In genomic region chr5:160119142-160119904, GRCh38 we compare ENCODE assay signal across 1 cellular context.
TF ChIP-seq lines count a peak whose summit lies in the region.

Gene PWWP2A, minus strand, starts transcription at chr5:160119450. Its CDS starts 62 bp downstream, at chr5:160119388.

TF ChIP-seq in HepG2, 621 proteins besides CTCF, POLR2A, EP300 and RAD21 (continued from another document and continues in another):
- TF ChIP-seq ZXDC (CRISPR knock-in tag; IDR thresholded peaks at IDR 0.05) (0 out of 2 replicates have a peak, but pooled peaks have one; percentile 15), ZNF546 (CRISPR knock-in tag; conservative IDR thresholded peaks at IDR 0.05) (0 out of 2 replicates have a peak, but pooled peaks have one; percentile 12), HNRNPLL (IDR thresholded peaks at IDR 0.05; ENCODE audit: low read depth, low read length, poor library complexity, severe bottlenecking) (peak; percentile 90), ZNF382 (CRISPR knock-in tag; IDR thresholded peaks at IDR 0.05; ENCODE audit: borderline replicate concordance) (no peak), ZSCAN9 (CRISPR knock-in tag; IDR thresholded peaks at IDR 0.05; ENCODE audit: borderline replicate concordance) (0 out of 2 replicates have a peak, but pooled peaks have one; percentile 38), ATF7 (IDR thresholded peaks at IDR 0.05) (no peak), ATF7 (CRISPR knock-in tag; IDR thresholded peaks at IDR 0.05) (0 out of 2 replicates have a peak, but pooled peaks have one; percentile 30), ZNF781 (CRISPR knock-in tag; IDR thresholded peaks at IDR 0.05; ENCODE audit: borderline replicate concordance, not compliant biosample characterization) (peak; percentile 19), ZNF253 (CRISPR knock-in tag; IDR thresholded peaks at IDR 0.05; ENCODE audit: borderline replicate concordance) (no peak), ZNF792 (CRISPR knock-in tag; IDR thresholded peaks at IDR 0.05) (0 out of 2 replicates have a peak, but pooled peaks have one; percentile 26), THAP11 (CRISPR knock-in tag; IDR thresholded peaks at IDR 0.05) (peak; percentile 71; the same call in 1 of the 2 replicates), ZNF225 (CRISPR knock-in tag; IDR thresholded peaks at IDR 0.05) (0 out of 2 replicates have a peak, but pooled peaks have one; percentile 48), NONO (IDR thresholded peaks at IDR 0.05) (no peak), NONO (CRISPR knock-in tag; conservative IDR thresholded peaks at IDR 0.05) (peak; percentile 57; the same call in 1 of the 2 replicates), ZBTB7A (CRISPR knock-in tag; IDR thresholded peaks at IDR 0.05) (0 out of 2 replicates have a peak, but pooled peaks have one; percentile 19), LCORL (IDR thresholded peaks at IDR 0.05) (no peak), LCORL (CRISPR knock-in tag; IDR thresholded peaks at IDR 0.05) (peak; percentile 65; the same call in 1 of the 2 replicates), HMGXB3 (CRISPR knock-in tag; IDR thresholded peaks at IDR 0.05; ENCODE audit: borderline replicate concordance) (peak; percentile 90), SALL2 (CRISPR knock-in tag; IDR thresholded peaks at IDR 0.05) (peak; percentile 39; the same call in 1 of the 2 replicates), ZNF17 (CRISPR knock-in tag; IDR thresholded peaks at IDR 0.05) (no peak), SAP130 (CRISPR knock-in tag; IDR thresholded peaks at IDR 0.05; ENCODE audit: low read depth) (peak; percentile 59), ZMYM4 (CRISPR knock-in tag; IDR thresholded peaks at IDR 0.05) (peak; percentile 71), ZNF12 (CRISPR knock-in tag; IDR thresholded peaks at IDR 0.05) (0 out of 2 replicates have a peak, but pooled peaks have one; percentile 31), ZNF784 (CRISPR knock-in tag; IDR thresholded peaks at IDR 0.05; ENCODE audit: borderline replicate concordance) (no peak), SPEN (CRISPR knock-in tag; IDR thresholded peaks at IDR 0.05; ENCODE audit: low read depth) (peak; percentile 42; the same call in 1 of the 2 replicates), TGIF2 (CRISPR knock-in tag; IDR thresholded peaks at IDR 0.05) (peak; percentile 60; the same call in 1 of the 2 replicates), BCL3 (CRISPR knock-in tag; IDR thresholded peaks at IDR 0.05) (no peak), HES4 (CRISPR knock-in tag; IDR thresholded peaks at IDR 0.05; ENCODE audit: borderline replicate concordance) (peak; percentile 48; the same call in 1 of the 2 replicates), ERF (CRISPR knock-in tag; IDR thresholded peaks at IDR 0.05) (0 out of 2 replicates have a peak, but pooled peaks have one; percentile 9), MAF1 (CRISPR knock-in tag; IDR thresholded peaks at IDR 0.05; ENCODE audit: borderline replicate concordance) (0 out of 2 replicates have a peak, but pooled peaks have one; percentile 77), ZNF788 (CRISPR knock-in tag; IDR thresholded peaks at IDR 0.05; ENCODE audit: borderline replicate concordance) (peak; percentile 33; the same call in 1 of the 2 replicates), DDIT3 (CRISPR knock-in tag; IDR thresholded peaks at IDR 0.05) (no peak), ZNF709 (CRISPR knock-in tag; IDR thresholded peaks at IDR 0.05) (no peak), ZNF720 (CRISPR knock-in tag; IDR thresholded peaks at IDR 0.05) (no peak), CREM (IDR thresholded peaks at IDR 0.05) (peak; percentile 90), CREM (CRISPR knock-in tag; IDR thresholded peaks at IDR 0.05) (no peak), ZNF609 (CRISPR knock-in tag; IDR thresholded peaks at IDR 0.05; ENCODE audit: borderline replicate concordance) (0 out of 2 replicates have a peak, but pooled peaks have one; percentile 39), KDM5B (CRISPR knock-in tag; IDR thresholded peaks at IDR 0.05; ENCODE audit: borderline replicate concordance) (peak; percentile 57), CREB1 (IDR thresholded peaks at IDR 0.05) (peak; percentile 91), CREB1 (CRISPR knock-in tag; IDR thresholded peaks at IDR 0.05) (peak; percentile 97), ZNF232 (CRISPR knock-in tag; IDR thresholded peaks at IDR 0.05; ENCODE audit: borderline replicate concordance) (0 out of 2 replicates have a peak, but pooled peaks have one; percentile 33), ZBTB10 (CRISPR knock-in tag; IDR thresholded peaks at IDR 0.05; ENCODE audit: borderline replicate concordance) (no peak), HOXA5 (CRISPR knock-in tag; IDR thresholded peaks at IDR 0.05) (0 out of 2 replicates have a peak, but pooled peaks have one; percentile 50), MED13 (CRISPR knock-in tag; IDR thresholded peaks at IDR 0.05) (peak; percentile 67; the same call in 1 of the 2 replicates), BHLHE40 (IDR thresholded peaks at IDR 0.05; ENCODE audit: low read length) (0 out of 2 replicates have a peak, but pooled peaks have one; percentile 47), FOSL2 (CRISPR knock-in tag; IDR thresholded peaks at IDR 0.05) (peak; percentile 27; the same call in 1 of the 2 replicates), NFYC (CRISPR knock-in tag; IDR thresholded peaks at IDR 0.05) (peak; percentile 95), NFKBIZ (CRISPR knock-in tag; IDR thresholded peaks at IDR 0.05) (0 out of 2 replicates have a peak, but pooled peaks have one; percentile 50), KLF15 (CRISPR knock-in tag; IDR thresholded peaks at IDR 0.05; ENCODE audit: borderline replicate concordance) (no peak), POLR2G (IDR thresholded peaks at IDR 0.05; ENCODE audit: low read depth, low read length) (peak; percentile 88)
